In genomic region chr2:27025281-27025800, GRCh38 we compare ENCODE assay signal across 19 cellular contexts.
"Had no signal": no experiment of that assay in that cellular context is flagged by ENCODE, and none has a peak within 500 bp of the region (broad histone marks: within the 10 kb centered on the region; RNA-seq: fewer than 3 reads in every experiment).

No MANE protein-coding gene starts in this region.

- ATAC-seq: effector memory CD8-positive, alpha-beta T cell; left cardiac atrium; naive thymus-derived CD8-positive, alpha-beta T cell had no signal

- H3K27ac ChIP-seq: epithelial cell of prostate, esophagus muscularis mucosa, hepatocyte, left ventricle myocardium inferior, sigmoid colon, suprapubic skin, thyroid gland had no signal

- H3K27ac Mint-ChIP-seq: dendritic cell treated with granulocyte-macrophage colony-stimulating factor and Interleukin-4, amounts not matched to agents 40 ng/mL and 50 ng/mL, for 4 days; type B pancreatic cell had no signal

- H3K4me1 ChIP-seq: thyroid gland had no signal

- H3K4me2 ChIP-seq: hepatocyte had no signal

- H3K9me3 ChIP-seq: esophagus muscularis mucosa, left ventricle myocardium inferior, sigmoid colon, suprapubic skin, thyroid gland had no signal

- DNase-seq: cerebellar nuclear complex; effector memory CD8-positive, alpha-beta T cell; foreskin fibroblast; kidney; left cardiac atrium; left ventricle myocardium inferior; mesendoderm; naive thymus-derived CD8-positive, alpha-beta T cell; sigmoid colon; small intestine; stimulated activated CD4-positive, alpha-beta T cell treated with anti-CD3 and anti-CD28 coated beads, Interleukin-12 subunit alpha, Interleukin-12 subunit beta, amount 100 ng/mL, for 4 hours; stimulated activated naive CD4-positive, alpha-beta T cell; thyroid gland had no signal

- H2AFZ ChIP-seq: hepatocyte had no signal

- H3K27me3 ChIP-seq: esophagus muscularis mucosa, hepatocyte, sigmoid colon, suprapubic skin, thyroid gland had no signal

- H3K4me3 ChIP-seq: esophagus muscularis mucosa, hepatocyte, left ventricle myocardium inferior, sigmoid colon, suprapubic skin, thyroid gland had no signal

- H3K9me3 Mint-ChIP-seq: dendritic cell treated with granulocyte-macrophage colony-stimulating factor and Interleukin-4, amounts not matched to agents 40 ng/mL and 50 ng/mL, for 4 days; effector memory CD8-positive, alpha-beta T cell; naive thymus-derived CD8-positive, alpha-beta T cell; type B pancreatic cell had no signal
